1 cellular context compared by ENCODE assay signal in genomic region chr20:34875657-34876160, GRCh38.
TF ChIP-seq lines count a peak whose summit lies in the region.

No MANE protein-coding gene starts in this region.

TF ChIP-seq in HepG2, 621 proteins besides CTCF, POLR2A, EP300 and RAD21 (continues in another document):
- TF ChIP-seq ZNF280B (CRISPR knock-in tag; IDR thresholded peaks at IDR 0.05; ENCODE audit: borderline replicate concordance) (peak; percentile 7; the same call in 1 of the 2 replicates), ZNF180 (CRISPR knock-in tag; IDR thresholded peaks at IDR 0.05; ENCODE audit: borderline replicate concordance, low read depth) (no peak), REXO4 (CRISPR knock-in tag; IDR thresholded peaks at IDR 0.05; ENCODE audit: borderline replicate concordance) (no peak), CSRNP1 (CRISPR knock-in tag; IDR thresholded peaks at IDR 0.05) (no peak), TCF7L2 (IDR thresholded peaks at IDR 0.05; ENCODE audit: low read depth, low read length) (no peak), PPARG (CRISPR knock-in tag; conservative IDR thresholded peaks at IDR 0.05) (peak; percentile 43; the same call in 1 of the 2 replicates), ARID5B (CRISPR knock-in tag; IDR thresholded peaks at IDR 0.05) (peak; percentile 54; the same call in 1 of the 2 replicates), ZNF17 (CRISPR knock-in tag; IDR thresholded peaks at IDR 0.05) (no peak), ZBTB10 (CRISPR knock-in tag; IDR thresholded peaks at IDR 0.05; ENCODE audit: borderline replicate concordance) (no peak), ZNF260 (CRISPR knock-in tag; IDR thresholded peaks at IDR 0.05; ENCODE audit: borderline replicate concordance, low read depth) (no peak), ZNF770 (CRISPR knock-in tag; IDR thresholded peaks at IDR 0.05) (no peak), POLR2AphosphoS5 (IDR thresholded peaks at IDR 0.05; ENCODE audit: low read depth, low read length) (peak; percentile 44), THAP7 (CRISPR knock-in tag; IDR thresholded peaks at IDR 0.05) (no peak), KIAA2018 (CRISPR knock-in tag; IDR thresholded peaks at IDR 0.05; ENCODE audit: borderline replicate concordance) (no peak), FOXM1 (CRISPR knock-in tag; IDR thresholded peaks at IDR 0.05) (no peak), PATZ1 (CRISPR knock-in tag; IDR thresholded peaks at IDR 0.05) (peak; percentile 71; the same call in 1 of the 2 replicates), GMEB2 (CRISPR knock-in tag; IDR thresholded peaks at IDR 0.05; ENCODE audit: low read depth) (no peak), ZNF850 (CRISPR knock-in tag; conservative IDR thresholded peaks at IDR 0.05) (no peak), KAT2B (IDR thresholded peaks at IDR 0.05; ENCODE audit: borderline replicate concordance, low read depth, low read length) (no peak), GABPB1 (CRISPR knock-in tag; IDR thresholded peaks at IDR 0.05) (peak; percentile 59; the same call in 1 of the 2 replicates), CREM (IDR thresholded peaks at IDR 0.05) (no peak), CREM (CRISPR knock-in tag; IDR thresholded peaks at IDR 0.05) (no peak), NFKB2 (CRISPR knock-in tag; IDR thresholded peaks at IDR 0.05; ENCODE audit: borderline replicate concordance) (no peak)
